In the genomic region with DNA sequence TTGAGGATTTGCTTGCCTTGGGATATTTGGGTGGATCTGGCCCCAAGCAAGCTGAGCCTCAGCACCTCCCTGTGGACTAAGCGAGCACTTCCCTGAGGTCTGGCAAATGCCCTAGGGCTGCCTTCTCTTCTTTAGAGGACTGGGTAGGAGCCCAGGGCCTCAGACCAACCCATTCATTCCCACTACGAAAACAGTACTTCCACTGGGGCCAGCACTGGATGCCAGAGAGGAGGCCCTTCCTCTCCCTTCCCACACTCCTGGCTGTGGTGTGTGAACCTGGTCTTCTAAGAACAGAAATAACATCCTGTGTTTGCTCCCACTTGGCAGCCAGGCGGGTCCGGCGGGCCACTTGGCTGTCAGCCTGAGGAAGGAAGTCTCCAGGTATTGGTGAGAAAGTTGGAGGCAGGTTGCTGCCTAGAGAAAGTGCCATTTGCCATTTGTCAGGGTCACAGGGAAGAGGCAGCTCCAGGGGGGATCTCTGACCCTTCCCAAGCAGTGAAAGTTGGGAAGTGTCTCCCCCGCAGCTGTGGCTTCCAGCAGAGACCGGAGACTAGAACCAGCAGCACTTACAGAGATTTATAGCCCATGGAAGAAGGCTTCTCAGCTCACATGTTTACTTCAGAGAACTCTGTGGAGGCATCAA, we compare ENCODE assay signal across 11 cellular contexts.
DNase-seq lines count a peak whose midpoint lies in the region; ATAC-seq, FAIRE-seq and TF ChIP-seq lines count a peak whose summit lies in the region.
"Had no signal": no experiment of that assay in that cellular context is flagged by ENCODE, and none has a peak within 500 bp of the region (broad histone marks: within the 10 kb centered on the region; RNA-seq: fewer than 3 reads in every experiment).

No MANE protein-coding gene starts in this region.

- no peaks in the 10 kb centered on the region for H3K36me3 ChIP-seq in IMR-90 (ENCODE audit: control insufficient read depth, insufficient read depth, low read length)
- H3K36me3 ChIP-seq in hepatocyte (replicated peaks; ENCODE audit: insufficient read depth, low read depth) = no peaks in the 10 kb centered on the region
- H3K36me3 ChIP-seq in thoracic aorta = no peaks in the 10 kb centered on the region
- H3K36me3 ChIP-seq in small intestine (ENCODE audit: control insufficient read depth in 2 of 2, insufficient read depth in 2 of 2, low read length in 2 of 2) = no peaks in the 10 kb centered on the region

- intact Hi-C loops in IMR-90 (cut with micrococcal nuclease) = no loop called here

- H3K9me2 ChIP-seq in hepatocyte (replicated peaks; ENCODE audit: insufficient read depth) = no peaks in the 10 kb centered on the region

- no peaks in the 10 kb centered on the region for H3K36me3 Mint-ChIP-seq in brain
- no peaks in the 10 kb centered on the region for H3K36me3 Mint-ChIP-seq in naive thymus-derived CD8-positive, alpha-beta T cell
- H3K36me3 Mint-ChIP-seq: activated CD8-positive, alpha-beta memory T cell treated with anti-CD3 and anti-CD28 coated beads, Interleukin-2, amount 10 ng/mL, durations not matched to agents 7 days and 5 days had no signal

- H2AFZ ChIP-seq in IMR-90 (replicated peaks; ENCODE audit: low read length, poor library complexity) (no peak overlapping the region), hepatocyte (no peak overlapping the region)

- no peak overlapping the region for H3K14ac ChIP-seq in IMR-90 (replicated peaks; ENCODE audit: low read depth, low read length)

- H2BK20ac ChIP-seq in IMR-90 (ENCODE audit: low read depth, low read length) = no peak overlapping the region

- no peak for FAIRE-seq in small intestine (lab: Jason Lieb, UNC)
- FAIRE-seq: HepG2 had no signal

- BruUV-seq in IMR-90 (replicated peaks; lab: Mats Ljungman, UMichigan) = no TSS peak

- no peak overlapping the region for H4K8ac ChIP-seq in IMR-90 (ENCODE audit: low read depth in 2 of 2, low read length in 2 of 2)

- dilution Hi-C loops in IMR-90 (cut with HindIII; ENCODE audit: low sequenced_read_pairs, unreplicated experiment) = no loop called here

- DNase-seq in IMR-90 (no peak), hepatocyte (ENCODE audit: low spot score) (no peak), thoracic aorta (ENCODE audit: low spot score) (no peak), small intestine (no peak)
- DNase-seq in naive thymus-derived CD8-positive, alpha-beta T cell = no peak
- DNase-seq: activated CD8-positive, alpha-beta memory T cell treated with anti-CD3 and anti-CD28 coated beads, Interleukin-2, amount 10 ng/mL, durations not matched to agents 7 days and 5 days had no signal

- H3K23ac ChIP-seq in IMR-90 (ENCODE audit: low read depth, low read length) = no peak overlapping the region

- no peak for TF ChIP-seq RAD21 in IMR-90 (IDR thresholded peaks at IDR 0.05; ENCODE audit: low read length)

- H3K4me2 ChIP-seq in IMR-90 (ENCODE audit: low read depth, low read length) (no peak overlapping the region), hepatocyte (no peak overlapping the region)

- H3K27me3 ChIP-seq in IMR-90 (ENCODE audit: control insufficient read depth, insufficient read depth, low read length) = no peaks in the 10 kb centered on the region
- H3K27me3 ChIP-seq in hepatocyte = no peaks in the 10 kb centered on the region
- no peaks in the 10 kb centered on the region for H3K27me3 ChIP-seq in thoracic aorta (replicated peaks; ENCODE audit: insufficient read depth)
- H3K27me3 ChIP-seq in small intestine (ENCODE audit: control insufficient read depth in 2 of 2, insufficient read depth in 2 of 2, low read length in 2 of 2) = peaks cover 0 to under 1% of the 10 kb centered on the region in 2 donors

- no peak overlapping the region for H4K91ac ChIP-seq in IMR-90 (ENCODE audit: insufficient read depth, low read depth, low read length)

- peak overlapping the region in 1 of 5 experiments; percentile 65 for H3K27ac Mint-ChIP-seq in brain
- no peak overlapping the region for H3K27ac Mint-ChIP-seq in naive thymus-derived CD8-positive, alpha-beta T cell
- H3K27ac Mint-ChIP-seq: activated CD8-positive, alpha-beta memory T cell treated with anti-CD3 and anti-CD28 coated beads, Interleukin-2, amount 10 ng/mL, durations not matched to agents 7 days and 5 days; dendritic cell treated with granulocyte-macrophage colony-stimulating factor and Interleukin-4, amounts not matched to agents 40 ng/mL and 50 ng/mL, for 4 days had no signal

- H4K20me1 ChIP-seq in IMR-90 (ENCODE audit: insufficient read depth, low read length) = no peaks in the 10 kb centered on the region
- H4K20me1 ChIP-seq in hepatocyte (ENCODE audit: insufficient read depth, poor library complexity, severe bottlenecking) = no peaks in the 10 kb centered on the region

- POLR2A ChIA-PET in IMR-90 (lab: Charles Lee; ENCODE audit: unreplicated experiment) = no interaction called here
- POLR2A ChIA-PET in naive thymus-derived CD8-positive, alpha-beta T cell (lab: Charles Lee) = no interaction called here

- H3K79me2 ChIP-seq in hepatocyte = no peaks in the 10 kb centered on the region

- no peak overlapping the region for H4K5ac ChIP-seq in IMR-90 (ENCODE audit: low read depth, low read length)

- H2AK9ac ChIP-seq in IMR-90 (replicated peaks; ENCODE audit: low read depth, low read length, poor library complexity) = no peak overlapping the region

- H2BK5ac ChIP-seq in IMR-90 (ENCODE audit: low read depth, low read length, poor library complexity, severe bottlenecking) = no peak overlapping the region

- H3K18ac ChIP-seq in IMR-90 (ENCODE audit: low read depth, low read length) = no peak overlapping the region

- H3K56ac ChIP-seq in IMR-90 (ENCODE audit: extremely low read depth, insufficient read depth, low read length) = no peak overlapping the region

- TF ChIP-seq POLR2A in IMR-90 (IDR thresholded peaks at IDR 0.05; ENCODE audit: low read depth, low read length) = no peak

- H3K9me3 Mint-ChIP-seq in brain = peaks cover 0 to 5% (median 0%) of the 10 kb centered on the region in 5 experiments
- peaks cover 0 to 7% (median 0%) of the 10 kb centered on the region in 9 donors for H3K9me3 Mint-ChIP-seq in naive thymus-derived CD8-positive, alpha-beta T cell
- H3K9me3 Mint-ChIP-seq: dendritic cell treated with granulocyte-macrophage colony-stimulating factor and Interleukin-4, amounts not matched to agents 40 ng/mL and 50 ng/mL, for 4 days had no signal

- H3K9me3 ChIP-seq in IMR-90 (ENCODE audit: control insufficient read depth, insufficient read depth, low read length) (no peaks in the 10 kb centered on the region; the same call in 1 of the 2 replicates), hepatocyte (ENCODE audit: low read depth) (no peaks in the 10 kb centered on the region), thoracic aorta (no peaks in the 10 kb centered on the region), small intestine (ENCODE audit: control insufficient read depth, low read depth) (no peaks in the 10 kb centered on the region)

- no peak overlapping the region for H2AK5ac ChIP-seq in IMR-90 (ENCODE audit: low read depth, low read length)

- ATAC-seq in IMR-90 (ENCODE audit: low read depth) = 0 out of 2 replicates have a peak, but pooled peaks have one; percentile 32
- no peak for ATAC-seq in thoracic aorta (ENCODE audit: insufficient number of reproducible peaks, low FRiP score, low read depth)
- no peak for ATAC-seq in GM18519 (IDR thresholded peaks at IDR 0.05; ENCODE audit: low FRiP score, unreplicated experiment)
- ATAC-seq in HG03442 (IDR thresholded peaks at IDR 0.05; ENCODE audit: unreplicated experiment) = no peak
- no peak for ATAC-seq in naive thymus-derived CD8-positive, alpha-beta T cell
- ATAC-seq: activated CD8-positive, alpha-beta memory T cell treated with anti-CD3 and anti-CD28 coated beads, Interleukin-2, amount 10 ng/mL, durations not matched to agents 7 days and 5 days; HepG2 had no signal

- H3K9ac ChIP-seq in IMR-90 (ENCODE audit: low read depth, low read length) = no peak overlapping the region

- H3K27ac ChIP-seq in IMR-90 (ENCODE audit: insufficient read depth, low read length) = no peak overlapping the region
- peak overlapping the region; percentile 31 for H3K27ac ChIP-seq in hepatocyte
- no peak overlapping the region for H3K27ac ChIP-seq in thoracic aorta
- H3K27ac ChIP-seq in small intestine (ENCODE audit: low read depth in 1 of 2, low read length in 1 of 2) = no peak overlapping the region

- H3K4me3 ChIP-seq in IMR-90 (ENCODE audit: insufficient read depth, low read depth, low read length) = no peak overlapping the region
- H3K4me3 ChIP-seq in hepatocyte = no peak overlapping the region
- no peak overlapping the region for H3K4me3 ChIP-seq in thoracic aorta
- no peak overlapping the region for H3K4me3 ChIP-seq in small intestine (ENCODE audit: low read depth in 1 of 2, low read length in 2 of 2)

- no peaks in the 10 kb centered on the region for H3K9me1 ChIP-seq in IMR-90 (ENCODE audit: insufficient read depth, low read length)

- no peaks in the 10 kb centered on the region for H3K27me3 Mint-ChIP-seq in brain
- peaks cover 10 to 53% (median 14%) of the 10 kb centered on the region in 5 donors for H3K27me3 Mint-ChIP-seq in naive thymus-derived CD8-positive, alpha-beta T cell

- H2BK15ac ChIP-seq in IMR-90 (ENCODE audit: low read depth, low read length) = no peak overlapping the region

- WGBS in IMR-90 (ENCODE audit: extremely low coverage in 2 of 2, insufficient read length in 1 of 2), 2 experiments = 89% methylated on average over 3 of the region's 7 CpGs; no CpG with 5 or more reads in 1 of the 2 experiments
- WGBS in hepatocyte (ENCODE audit: low lambda C conversion rate, missing lambda C conversion rate) = 67% methylated on average over 7 of the region's 7 CpGs
- 39 to 59% (median 43%) methylated on average over 7 of the region's 7 CpGs for WGBS in small intestine, 3 donors

- no peaks in the 10 kb centered on the region for H3K79me1 ChIP-seq in IMR-90 (ENCODE audit: low read depth in 1 of 2, low read length in 2 of 2)

- CTCF ChIA-PET in IMR-90 (lab: Yijun Ruan, JAX) = no interaction called here

- H3K4me1 ChIP-seq in IMR-90 (ENCODE audit: control insufficient read depth, insufficient read depth, low read length) (peaks cover 4% of the 10 kb centered on the region; the same call in 1 of the 2 replicates), hepatocyte (ENCODE audit: insufficient read depth) (peaks cover 8% of the 10 kb centered on the region), thoracic aorta (ENCODE audit: control insufficient read depth in 1 of 2, low read depth in 2 of 2) (peaks cover 6 to 28% of the 10 kb centered on the region in 2 donors), small intestine (ENCODE audit: control insufficient read depth in 2 of 2, insufficient read depth in 1 of 2, low read depth in 1 of 2, low read length in 1 of 2) (no peaks in the 10 kb centered on the region)

- H3K4ac ChIP-seq in IMR-90 (ENCODE audit: low read depth, low read length) = no peak overlapping the region

- in situ Hi-C loops in IMR-90 (cut with MboI; ENCODE audit: low sequenced_read_pairs) = no loop called here

- H3K4me1 Mint-ChIP-seq in brain = peaks cover 31% of the 10 kb centered on the region
- peaks cover 0 to 5% (median 0%) of the 10 kb centered on the region in 4 donors for H3K4me1 Mint-ChIP-seq in naive thymus-derived CD8-positive, alpha-beta T cell
- H3K4me1 Mint-ChIP-seq: activated CD8-positive, alpha-beta memory T cell treated with anti-CD3 and anti-CD28 coated beads, Interleukin-2, amount 10 ng/mL, durations not matched to agents 7 days and 5 days had no signal

- H3K4me3 Mint-ChIP-seq in brain = no peak overlapping the region
- H3K4me3 Mint-ChIP-seq in naive thymus-derived CD8-positive, alpha-beta T cell = no peak overlapping the region
- H3K4me3 Mint-ChIP-seq: activated CD8-positive, alpha-beta memory T cell treated with anti-CD3 and anti-CD28 coated beads, Interleukin-2, amount 10 ng/mL, durations not matched to agents 7 days and 5 days; dendritic cell treated with granulocyte-macrophage colony-stimulating factor and Interleukin-4, amounts not matched to agents 40 ng/mL and 50 ng/mL, for 4 days had no signal

- TF ChIP-seq CTCF in IMR-90 (conservative IDR thresholded peaks at IDR 0.05; ENCODE audit: low read depth, low read length) (no peak), brain (conservative IDR thresholded peaks at IDR 0.05) (peak; percentile 17 to 37), hepatocyte (IDR thresholded peaks at IDR 0.05; ENCODE audit: poor library complexity) (peak; percentile 10), thoracic aorta (IDR thresholded peaks at IDR 0.05) (peak; percentile 19)

- H2BK120ac ChIP-seq in IMR-90 (ENCODE audit: low read depth, low read length) = no peak overlapping the region
